In genomic region chr20:9993133-9993532, GRCh38 we compare ENCODE assay signal across 25 cellular contexts.
"Had no signal": no experiment of that assay in that cellular context is flagged by ENCODE, and none has a peak within 500 bp of the region (broad histone marks: within the 10 kb centered on the region; RNA-seq: fewer than 3 reads in every experiment).

No MANE protein-coding gene starts in this region.

- H3K4me3 Mint-ChIP-seq: activated CD4-positive, alpha-beta memory T cell treated with anti-CD3 and anti-CD28 coated beads, Interleukin-2, amount 10 ng/mL, durations not matched to agents 7 days and 5 days; activated CD4-positive, alpha-beta T cell treated with anti-CD3 and anti-CD28 coated beads, Interleukin-2, amount 10 ng/mL, durations not matched to agents 7 days and 5 days; activated T-cell treated with anti-CD3 and anti-CD28 coated beads, Interleukin-2, amount 50 U/mL, for 4 hours; activated T-helper 17 cell treated with anti-CD3 and anti-CD28 coated beads, Interleukin-2, amount 50 U/mL, for 72 hours; naive thymus-derived CD4-positive, alpha-beta T cell; T-helper 17 cell had no signal

- H3K27me3 Mint-ChIP-seq: activated CD4-positive, alpha-beta T cell treated with anti-CD3 and anti-CD28 coated beads, Interleukin-2, amount 10 ng/mL, durations not matched to agents 7 days and 5 days had no signal

- H3K27ac ChIP-seq: brain microvascular endothelial cell, gastroesophageal sphincter, pancreas, psoas muscle, right atrium auricular region, suprapubic skin, tibial artery had no signal

- ATAC-seq: activated T-cell treated with anti-CD3 and anti-CD28 coated beads, Interleukin-2, amount 50 U/mL, for 4 hours; activated T-helper 17 cell treated with anti-CD3 and anti-CD28 coated beads, Interleukin-2, amount 50 U/mL, for 72 hours; gastroesophageal sphincter; left cardiac atrium; naive thymus-derived CD4-positive, alpha-beta T cell; psoas muscle; T-helper 17 cell had no signal

- H3K36me3 ChIP-seq: brain microvascular endothelial cell, gastroesophageal sphincter, pancreas, right atrium auricular region, suprapubic skin, tibial artery had no signal

- DNase-seq: activated CD4-positive, alpha-beta memory T cell treated with anti-CD3 and anti-CD28 coated beads, Interleukin-2, amount 10 ng/mL, durations not matched to agents 7 days and 5 days; activated CD4-positive, alpha-beta T cell treated with anti-CD3 and anti-CD28 coated beads for 1 hour; activated CD4-positive, alpha-beta T cell treated with anti-CD3 and anti-CD28 coated beads, Interleukin-2, amount 10 ng/mL, durations not matched to agents 7 days and 5 days; activated CD8-positive, alpha-beta memory T cell treated with anti-CD3 and anti-CD28 coated beads, Interleukin-2, amount 50 U/mL, for 48 hours; activated gamma-delta T cell treated with Interleukin-2 at 50 U/mL for 16 hours; activated naive CD4-positive, alpha-beta T cell treated with anti-CD3 and anti-CD28 coated beads, Interleukin-2, amount 50 U/mL, for 16 hours; activated T-cell treated with anti-CD3 and anti-CD28 coated beads, Interleukin-2, amount 50 U/mL, for 4 hours; amniotic stem cell; brain microvascular endothelial cell; cortex of kidney; head of caudate nucleus; hippocampal formation; left cardiac atrium; midbrain; naive thymus-derived CD4-positive, alpha-beta T cell; pancreas; psoas muscle; stimulated activated naive CD4-positive, alpha-beta T cell; T-helper 17 cell; T1000; tibial artery had no signal

- H3K4me3 ChIP-seq: gastroesophageal sphincter, pancreas, psoas muscle, right atrium auricular region, suprapubic skin, tibial artery had no signal

- H3K4me1 Mint-ChIP-seq: activated CD4-positive, alpha-beta memory T cell treated with anti-CD3 and anti-CD28 coated beads, Interleukin-2, amount 10 ng/mL, durations not matched to agents 7 days and 5 days; activated CD4-positive, alpha-beta T cell treated with anti-CD3 and anti-CD28 coated beads, Interleukin-2, amount 10 ng/mL, durations not matched to agents 7 days and 5 days; activated T-helper 17 cell treated with anti-CD3 and anti-CD28 coated beads, Interleukin-2, amount 50 U/mL, for 72 hours; naive thymus-derived CD4-positive, alpha-beta T cell; T-helper 17 cell had no signal

- H3K27me3 ChIP-seq: brain microvascular endothelial cell, gastroesophageal sphincter, pancreas, right atrium auricular region, suprapubic skin, tibial artery had no signal

- H3K9me3 ChIP-seq: gastroesophageal sphincter, pancreas, psoas muscle, suprapubic skin, tibial artery had no signal

- H3K9me3 Mint-ChIP-seq: activated CD4-positive, alpha-beta memory T cell treated with anti-CD3 and anti-CD28 coated beads, Interleukin-2, amount 10 ng/mL, durations not matched to agents 7 days and 5 days; activated CD4-positive, alpha-beta T cell treated with anti-CD3 and anti-CD28 coated beads, Interleukin-2, amount 10 ng/mL, durations not matched to agents 7 days and 5 days had no signal

- H3K4me1 ChIP-seq: psoas muscle, right atrium auricular region had no signal

- H3K27ac Mint-ChIP-seq: activated CD4-positive, alpha-beta memory T cell treated with anti-CD3 and anti-CD28 coated beads, Interleukin-2, amount 10 ng/mL, durations not matched to agents 7 days and 5 days; activated CD4-positive, alpha-beta T cell treated with anti-CD3 and anti-CD28 coated beads, Interleukin-2, amount 10 ng/mL, durations not matched to agents 7 days and 5 days; activated T-helper 17 cell treated with anti-CD3 and anti-CD28 coated beads, Interleukin-2, amount 50 U/mL, for 72 hours; naive thymus-derived CD4-positive, alpha-beta T cell; T-helper 17 cell had no signal
